23 cellular contexts compared by ENCODE assay signal in the genomic region with DNA sequence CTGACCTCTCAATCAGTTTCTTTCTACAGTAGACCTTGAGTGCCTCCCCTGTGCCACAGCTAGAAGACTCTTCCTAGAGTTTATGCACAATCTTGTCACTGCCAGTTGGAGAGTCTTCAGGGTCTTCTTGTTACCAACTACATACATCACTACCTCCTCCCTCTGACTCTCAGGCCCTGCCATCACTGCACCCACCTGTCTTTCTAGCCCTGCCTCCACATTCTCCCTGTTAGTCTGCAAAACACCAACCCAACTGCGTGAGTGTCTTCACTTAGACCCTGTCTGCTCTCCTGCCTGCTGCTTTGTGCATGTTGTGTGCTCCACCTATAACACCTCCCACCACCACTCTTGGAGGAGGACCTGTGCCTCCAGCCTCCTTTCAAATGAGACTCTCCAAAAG.
"Had no signal": no experiment of that assay in that cellular context is flagged by ENCODE, and none has a peak within 500 bp of the region (broad histone marks: within the 10 kb centered on the region; RNA-seq: fewer than 3 reads in every experiment).

No MANE protein-coding gene starts in this region.

- H3K36me3 ChIP-seq: colonic mucosa, esophagus muscularis mucosa, esophagus squamous epithelium, gastrocnemius medialis, gastroesophageal sphincter, heart left ventricle, heart right ventricle had no signal

- H3K4me3 ChIP-seq: colonic mucosa, dorsolateral prefrontal cortex, esophagus muscularis mucosa, esophagus squamous epithelium, gastrocnemius medialis, gastroesophageal sphincter, heart left ventricle, heart right ventricle had no signal

- H3K9me3 Mint-ChIP-seq: dendritic cell treated with granulocyte-macrophage colony-stimulating factor and Interleukin-4, amounts not matched to agents 40 ng/mL and 50 ng/mL, for 4 days; endodermal cell had no signal

- H3K4me3 Mint-ChIP-seq: dendritic cell treated with granulocyte-macrophage colony-stimulating factor and Interleukin-4, amounts not matched to agents 40 ng/mL and 50 ng/mL, for 4 days; effector memory CD8-positive, alpha-beta T cell; endodermal cell had no signal

- H3K4me1 Mint-ChIP-seq: endodermal cell had no signal

- H3K9me3 ChIP-seq: colonic mucosa, esophagus muscularis mucosa, esophagus squamous epithelium, gastrocnemius medialis, gastroesophageal sphincter, heart left ventricle, heart right ventricle had no signal

- H3K27ac Mint-ChIP-seq: dendritic cell treated with granulocyte-macrophage colony-stimulating factor and Interleukin-4, amounts not matched to agents 40 ng/mL and 50 ng/mL, for 4 days; effector memory CD8-positive, alpha-beta T cell; endodermal cell had no signal

- H3K4me1 ChIP-seq: colonic mucosa, esophagus muscularis mucosa, esophagus squamous epithelium, foreskin keratinocyte, gastrocnemius medialis, gastroesophageal sphincter had no signal

- H3K27ac ChIP-seq: colonic mucosa, dorsolateral prefrontal cortex, epithelial cell of prostate, esophagus muscularis mucosa, esophagus squamous epithelium, foreskin keratinocyte, gastrocnemius medialis, gastroesophageal sphincter, heart left ventricle, heart right ventricle had no signal

- ATAC-seq: effector memory CD8-positive, alpha-beta T cell; esophagus mucosa; foreskin keratinocyte; gastrocnemius medialis; gastroesophageal sphincter; heart left ventricle; heart right ventricle had no signal

- H3K27me3 ChIP-seq: colonic mucosa, dorsolateral prefrontal cortex, gastrocnemius medialis, gastroesophageal sphincter, heart left ventricle, heart right ventricle had no signal

- DNase-seq: colonic mucosa; cortex of kidney; dermis blood vessel endothelial cell; dorsolateral prefrontal cortex; effector CD4-positive, alpha-beta T cell; effector CD8-positive, alpha-beta T cell; effector memory CD4-positive, alpha-beta T cell; effector memory CD8-positive, alpha-beta T cell; endodermal cell; erythroblast; esophagus squamous epithelium; foreskin fibroblast; foreskin keratinocyte; foreskin melanocyte; gastrocnemius medialis; glutamatergic neuron; heart left ventricle; heart right ventricle had no signal
